In the genomic region with DNA sequence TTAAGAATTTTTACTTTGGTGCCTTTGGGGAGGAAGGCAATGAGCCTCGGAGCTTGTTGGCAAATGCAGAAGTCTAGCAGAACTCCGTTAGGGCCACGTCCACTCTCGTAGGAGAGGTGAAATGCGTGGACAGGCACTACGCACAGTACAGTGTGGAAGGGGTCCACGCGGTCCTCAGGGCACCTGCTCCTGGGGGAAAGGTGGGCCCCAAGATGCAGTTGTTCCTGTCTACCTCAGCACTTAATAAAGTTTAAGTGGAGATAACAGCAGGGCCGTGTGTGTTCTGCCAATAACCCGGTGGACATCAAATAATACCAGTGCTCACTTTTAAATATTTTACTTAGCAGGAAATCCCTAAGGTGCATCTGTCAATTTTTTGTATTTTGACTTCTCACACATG, we compare ENCODE assay signal across 1 cellular context.
A peak's percentile ranks its signal among the peaks of the same experiment; 100 is the strongest.
TF ChIP-seq lines count a peak whose summit lies in the region.

No MANE protein-coding gene starts in this region.

TF ChIP-seq in HepG2, 621 proteins besides CTCF, POLR2A, EP300 and RAD21:
- no peak for TF ChIP-seq ATF5 (CRISPR knock-in tag; IDR thresholded peaks at IDR 0.05; ENCODE audit: low read depth)
- TF ChIP-seq, protein P1, sequence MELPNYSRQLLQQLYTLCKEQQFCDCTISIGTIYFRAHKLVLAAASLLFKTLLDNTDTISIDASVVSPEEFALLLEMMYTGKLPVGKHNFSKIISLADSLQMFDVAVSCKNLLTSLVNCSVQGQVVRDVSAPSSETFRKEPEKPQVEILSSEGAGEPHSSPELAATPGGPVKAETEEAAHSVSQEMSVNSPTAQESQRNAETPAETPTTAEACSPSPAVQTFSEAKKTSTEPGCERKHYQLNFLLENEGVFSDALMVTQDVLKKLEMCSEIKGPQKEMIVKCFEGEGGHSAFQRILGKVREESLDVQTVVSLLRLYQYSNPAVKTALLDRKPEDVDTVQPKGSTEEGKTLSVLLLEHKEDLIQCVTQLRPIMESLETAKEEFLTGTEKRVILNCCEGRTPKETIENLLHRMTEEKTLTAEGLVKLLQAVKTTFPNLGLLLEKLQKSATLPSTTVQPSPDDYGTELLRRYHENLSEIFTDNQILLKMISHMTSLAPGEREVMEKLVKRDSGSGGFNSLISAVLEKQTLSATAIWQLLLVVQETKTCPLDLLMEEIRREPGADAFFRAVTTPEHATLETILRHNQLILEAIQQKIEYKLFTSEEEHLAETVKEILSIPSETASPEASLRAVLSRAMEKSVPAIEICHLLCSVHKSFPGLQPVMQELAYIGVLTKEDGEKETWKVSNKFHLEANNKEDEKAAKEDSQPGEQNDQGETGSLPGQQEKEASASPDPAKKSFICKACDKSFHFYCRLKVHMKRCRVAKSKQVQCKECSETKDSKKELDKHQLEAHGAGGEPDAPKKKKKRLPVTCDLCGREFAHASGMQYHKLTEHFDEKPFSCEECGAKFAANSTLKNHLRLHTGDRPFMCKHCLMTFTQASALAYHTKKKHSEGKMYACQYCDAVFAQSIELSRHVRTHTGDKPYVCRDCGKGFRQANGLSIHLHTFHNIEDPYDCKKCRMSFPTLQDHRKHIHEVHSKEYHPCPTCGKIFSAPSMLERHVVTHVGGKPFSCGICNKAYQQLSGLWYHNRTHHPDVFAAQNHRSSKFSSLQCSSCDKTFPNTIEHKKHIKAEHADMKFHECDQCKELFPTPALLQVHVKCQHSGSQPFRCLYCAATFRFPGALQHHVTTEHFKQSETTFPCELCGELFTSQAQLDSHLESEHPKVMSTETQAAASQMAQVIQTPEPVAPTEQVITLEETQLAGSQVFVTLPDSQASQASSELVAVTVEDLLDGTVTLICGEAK (IDR thresholded peaks at IDR 0.05), result no peak
- TF ChIP-seq, protein P1 (CRISPR knock-in tag; IDR thresholded peaks at IDR 0.05), result peak; percentile 79; the same call in 1 of the 2 replicates
